18 cellular contexts compared by ENCODE assay signal in the genomic region with DNA sequence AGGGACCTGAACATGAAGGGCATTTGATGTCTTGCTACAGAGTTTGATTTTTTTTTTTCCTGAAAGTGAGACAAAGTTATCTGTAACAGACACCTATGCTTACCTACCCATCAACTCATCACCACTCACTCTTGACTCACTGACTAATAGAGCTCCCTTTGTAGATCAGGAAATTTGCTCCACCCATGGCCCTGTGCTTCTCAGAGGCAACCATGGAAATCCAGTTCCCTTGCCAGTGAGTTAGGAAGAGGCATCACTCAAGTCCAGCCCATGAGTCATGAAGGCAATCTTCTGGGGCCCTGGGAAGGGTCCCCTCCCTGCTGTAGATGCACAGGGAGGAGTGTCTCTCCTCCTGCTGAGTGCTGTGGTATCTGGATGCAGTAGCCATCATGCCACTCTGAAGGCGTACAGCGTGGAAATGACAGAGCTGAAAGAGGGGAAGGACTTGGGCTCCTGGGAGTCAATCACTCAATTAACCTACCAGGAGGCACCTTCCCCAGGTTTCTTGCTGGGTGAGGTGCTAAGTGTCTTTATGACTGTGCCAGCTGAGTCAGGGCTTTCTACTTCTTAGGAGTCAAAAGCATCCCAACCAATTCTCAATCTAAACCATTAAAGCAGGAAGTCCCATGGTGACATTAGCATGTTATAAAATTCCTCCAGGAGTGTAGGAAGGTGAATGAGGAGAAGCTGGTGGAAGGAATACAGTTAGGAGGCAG. TPM values are rescaled to one million over a fixed set of nuclear protein-coding genes. Genes with fewer than 3 reads are reported as not detected.
A peak's percentile ranks its signal among the peaks of the same experiment; 100 is the strongest.
DNase-seq lines count a peak whose midpoint lies in the region; ATAC-seq, FAIRE-seq and TF ChIP-seq lines count a peak whose summit lies in the region.
"Had no signal": no experiment of that assay in that cellular context is flagged by ENCODE, and none has a peak within 500 bp of the region (broad histone marks: within the 10 kb centered on the region; RNA-seq: fewer than 3 reads in every experiment).

No MANE protein-coding gene starts in this region.

- H3K9me3 Mint-ChIP-seq in activated T-cell treated with anti-CD3 and anti-CD28 coated beads, Interleukin-2, amount 50 U/mL, for 4 hours, result no peaks in the 10 kb centered on the region
- H3K9me3 Mint-ChIP-seq: CD4-positive, CD25-positive, alpha-beta regulatory T cell; IgD-negative memory B cell had no signal

- peaks cover 18% of the 10 kb centered on the region for H3K4me1 ChIP-seq in GM23248 (ENCODE audit: insufficient read depth)
- H3K4me1 ChIP-seq in H1 (replicated peaks in 1 of 4; ENCODE audit: control insufficient read depth in 3 of 4, insufficient read depth in 4 of 4, low read length in 3 of 4), result peaks cover 2 to 16% (median 10%) of the 10 kb centered on the region in 4 experiments; a peak in 6 of 7 replicates
- peaks cover 29% of the 10 kb centered on the region for H3K4me1 ChIP-seq in mesendoderm (ENCODE audit: control insufficient read depth, low read depth, low read length)

- H4K5ac ChIP-seq in H1 (ENCODE audit: insufficient read length, low read depth, low read length) (no peak overlapping the region), mesendoderm (ENCODE audit: low read length) (no peak overlapping the region)

- no peak for FAIRE-seq in H1 (lab: Jason Lieb, UNC)
- FAIRE-seq: A549 had no signal

- H2BK5ac ChIP-seq in H1 (ENCODE audit: low read depth, low read length), result no peak overlapping the region
- peak overlapping the region; percentile 71 for H2BK5ac ChIP-seq in mesendoderm (ENCODE audit: low read length)

- H3K79me2 ChIP-seq in GM23248 (ENCODE audit: insufficient read depth), result no peaks in the 10 kb centered on the region
- H3K79me2 ChIP-seq in H1 (ENCODE audit: control insufficient read depth in 1 of 2, insufficient read depth in 2 of 2, low read length in 2 of 2), result no peaks in the 10 kb centered on the region
- no peaks in the 10 kb centered on the region for H3K79me2 ChIP-seq in mesendoderm (ENCODE audit: control insufficient read depth, insufficient read depth, low read length)

- H2BK20ac ChIP-seq in H1 (ENCODE audit: low read length), result no peak overlapping the region

- no peaks in the 10 kb centered on the region for H3K23me2 ChIP-seq in H1 (ENCODE audit: low read depth, low read length)

- no peak for TF ChIP-seq POLR2A in H1 (IDR thresholded peaks at IDR 0.05; ENCODE audit: control extremely low read depth in 1 of 2, low read depth in 2 of 2, low read length in 2 of 2)

- H3K27me3 ChIP-seq in GM23248 (replicated peaks; ENCODE audit: insufficient read depth), result no peaks in the 10 kb centered on the region
- H3K27me3 ChIP-seq in H1 (replicated peaks in 1 of 4; ENCODE audit: control insufficient read depth in 3 of 4, extremely low read depth in 1 of 4, insufficient read depth in 3 of 4, low read length in 3 of 4), result no peaks in the 10 kb centered on the region
- H3K27me3 ChIP-seq in mesendoderm (ENCODE audit: insufficient read depth, low read length, poor library complexity), result no peaks in the 10 kb centered on the region

- H3K9me3 ChIP-seq in GM23248 (ENCODE audit: low read depth), result no peaks in the 10 kb centered on the region
- H3K9me3 ChIP-seq in H1 (ENCODE audit: insufficient read depth in 2 of 2, low read depth in 1 of 2, low read length in 1 of 2), result no peaks in the 10 kb centered on the region
- H3K9me3 ChIP-seq: A549 had no signal

- H3K4ac ChIP-seq in H1 (replicated peaks; ENCODE audit: insufficient read length, low read depth, low read length) (no peak overlapping the region), mesendoderm (ENCODE audit: low read depth, low read length) (peak overlapping the region; percentile 98)

- no peak for TF ChIP-seq EP300 in H1 (IDR thresholded peaks at IDR 0.05; ENCODE audit: borderline replicate concordance in 1 of 2, low read depth in 2 of 2, low read length in 2 of 2)

- H2BK120ac ChIP-seq in H1 (replicated peaks; ENCODE audit: low read depth, low read length) (no peak overlapping the region), mesendoderm (ENCODE audit: low read depth, low read length) (no peak overlapping the region)

- H2AFZ ChIP-seq in GM23248, result no peak overlapping the region
- H2AFZ ChIP-seq in H1 (ENCODE audit: low read length), result no peak overlapping the region

- TF ChIP-seq CTCF in H1 (IDR thresholded peaks at IDR 0.05; ENCODE audit: control extremely low read depth in 1 of 3, insufficient read depth in 1 of 3, low read depth in 1 of 3, low read length in 3 of 3), result no peak

- no peak overlapping the region for H3K4me3 Mint-ChIP-seq in activated T-cell treated with anti-CD3 and anti-CD28 coated beads, Interleukin-2, amount 50 U/mL, for 4 hours
- H3K4me3 Mint-ChIP-seq: CD4-positive, CD25-positive, alpha-beta regulatory T cell; IgD-negative memory B cell had no signal

- 97% methylated on average over 2 of the region's 2 CpGs for WGBS in GM23248 (ENCODE audit: low coverage in 1 of 2, low lambda C conversion rate in 2 of 2, missing lambda C conversion rate in 2 of 2), 2 experiments
- WGBS in H1 (ENCODE audit: extremely low coverage in 1 of 2, insufficient coverage in 1 of 2, insufficient read length in 1 of 2, insufficient replicate concordance in 2 of 2, low coverage in 1 of 2, low lambda C conversion rate in 2 of 2, missing lambda C conversion rate in 1 of 2), 2 experiments, result no CpG with 5 or more reads among the region's 2 CpGs
- WGBS in mesendoderm (ENCODE audit: extremely low coverage, insufficient coverage, low lambda C conversion rate), result no CpG with 5 or more reads among the region's 2 CpGs

- H3K23ac ChIP-seq in H1 (ENCODE audit: insufficient read length), result no peak overlapping the region
- no peak overlapping the region for H3K23ac ChIP-seq in mesendoderm (ENCODE audit: low read length)

- H4K20me1 ChIP-seq in GM23248 (ENCODE audit: insufficient read depth) (no peaks in the 10 kb centered on the region), H1 (replicated peaks in 1 of 2; ENCODE audit: control insufficient read depth in 1 of 2, insufficient read depth in 2 of 2, low read length in 2 of 2) (no peaks in the 10 kb centered on the region)

- H3K4me1 Mint-ChIP-seq in activated T-cell treated with anti-CD3 and anti-CD28 coated beads, Interleukin-2, amount 50 U/mL, for 4 hours (ENCODE audit: low read depth), result peaks cover 8% of the 10 kb centered on the region

- no peaks in the 10 kb centered on the region for H3K36me3 ChIP-seq in GM23248 (ENCODE audit: low read depth)
- H3K36me3 ChIP-seq in H1 (ENCODE audit: control insufficient read depth in 2 of 4, insufficient read depth in 4 of 4, low read length in 3 of 4), result no peaks in the 10 kb centered on the region
- no peaks in the 10 kb centered on the region for H3K36me3 ChIP-seq in mesendoderm (ENCODE audit: control insufficient read depth, insufficient read depth, low read length)

- H3K4me3 ChIP-seq in GM23248 (no peak overlapping the region), H1 (ENCODE audit: extremely low read depth in 1 of 4, insufficient read depth in 2 of 4, low read depth in 3 of 4, low read length in 4 of 4) (no peak overlapping the region), mesendoderm (ENCODE audit: low read length) (no peak overlapping the region)
- H3K4me3 ChIP-seq: A549 had no signal

- H2AK5ac ChIP-seq in H1 (ENCODE audit: low read depth, low read length), result no peak overlapping the region
- peak overlapping the region; percentile 66 for H2AK5ac ChIP-seq in mesendoderm (ENCODE audit: low read length)

- no peak overlapping the region for H2BK15ac ChIP-seq in H1 (ENCODE audit: low read length)
- no peak overlapping the region for H2BK15ac ChIP-seq in mesendoderm (replicated peaks; ENCODE audit: low read depth)

- H4K91ac ChIP-seq in H1 (replicated peaks; ENCODE audit: insufficient read length, low read length), result peak overlapping the region; percentile 35

- no peak overlapping the region for H3K27ac ChIP-seq in GM23248
- no peak overlapping the region for H3K27ac ChIP-seq in H1 (ENCODE audit: low read depth, low read length)
- no peak overlapping the region for H3K27ac ChIP-seq in mesendoderm (ENCODE audit: low read depth, low read length)
- H3K27ac ChIP-seq: A549 had no signal

- H3K9ac ChIP-seq in GM23248 (no peak overlapping the region), H1 (replicated peaks in 1 of 4; ENCODE audit: extremely low read depth in 1 of 4, low read depth in 3 of 4, low read length in 3 of 4) (no peak overlapping the region), mesendoderm (ENCODE audit: low read length) (no peak overlapping the region)

- no peak overlapping the region for H3K18ac ChIP-seq in H1 (ENCODE audit: extremely low read depth, low read length)
- peak overlapping the region; percentile 91 for H3K18ac ChIP-seq in mesendoderm (ENCODE audit: low read length)

- peak; percentile 26 to 38 for ATAC-seq in activated T-cell treated with anti-CD3 and anti-CD28 coated beads, Interleukin-2, amount 50 U/mL, for 4 hours
- no peak for ATAC-seq in HG03196 (IDR thresholded peaks at IDR 0.05; ENCODE audit: unreplicated experiment)
- ATAC-seq: A549 had no signal

- H3K36me3 Mint-ChIP-seq in activated T-cell treated with anti-CD3 and anti-CD28 coated beads, Interleukin-2, amount 50 U/mL, for 4 hours (ENCODE audit: insufficient read depth), result no peaks in the 10 kb centered on the region
- H3K36me3 Mint-ChIP-seq: CD4-positive, CD25-positive, alpha-beta regulatory T cell had no signal

- no peaks in the 10 kb centered on the region for H3K27me3 Mint-ChIP-seq in activated T-cell treated with anti-CD3 and anti-CD28 coated beads, Interleukin-2, amount 50 U/mL, for 4 hours (ENCODE audit: low read depth)
- H3K27me3 Mint-ChIP-seq: IgD-negative memory B cell had no signal

- no peaks in the 10 kb centered on the region for H3K9me2 ChIP-seq in GM23248 (ENCODE audit: insufficient read depth)

- H3K79me1 ChIP-seq in H1 (ENCODE audit: low read depth, low read length) (no peaks in the 10 kb centered on the region), mesendoderm (ENCODE audit: low read length) (no peaks in the 10 kb centered on the region)

- H4K8ac ChIP-seq in H1 (ENCODE audit: extremely low read depth, insufficient read depth, low read length) (no peak overlapping the region), mesendoderm (ENCODE audit: low read depth, low read length) (no peak overlapping the region)

- H2BK12ac ChIP-seq in H1 (ENCODE audit: low read depth, low read length), result peak overlapping the region; percentile 65; the same call in 1 of the 2 replicates

- CTCF ChIA-PET in H1 (lab: Charles Lee; ENCODE audit: partially characterized antibody), result interaction anchor here (0.7 to 21.7 kb wide), 7 partner anchors 8 to 327 kb away, joined by 3 to 620 read pairs (median 7); no protein-coding TSS in a partner anchor

- H3K14ac ChIP-seq in H1 (ENCODE audit: insufficient read length), result no peak overlapping the region

- in situ Hi-C loops in GM23248 (cut with MboI), result no loop called here
- in situ Hi-C loops in ACHN (cut with HindIII; ENCODE audit: low pct_ligation_motif_present, low pct_unique_long_range_greater_than_20kb, low sequenced_read_pairs), result no loop called here

- no peak for TF ChIP-seq RAD21 in H1 (IDR thresholded peaks at IDR 0.05 in 1 of 2, conservative IDR thresholded peaks at IDR 0.05 in 1 of 2; ENCODE audit: low read depth in 2 of 2, low read length in 2 of 2)

- POLR2A ChIA-PET in H1 (lab: Charles Lee; ENCODE audit: partially characterized antibody), result interaction anchor here (1.9 to 3.0 kb wide), 2 partner anchors 12 to 21 kb away, joined by 3 to 8 read pairs; no protein-coding TSS in a partner anchor

- 0 out of 2 replicates have a peak, but pooled peaks cover 3% of the 10 kb centered on the region for H3F3A ChIP-seq in GM23248 (ENCODE audit: insufficient read depth)

- no peak for DNase-seq in activated T-cell treated with anti-CD3 and anti-CD28 coated beads, Interleukin-2, amount 50 U/mL, for 4 hours
- DNase-seq in activated T-cell treated with anti-CD3 and anti-CD28 coated beads, Interleukin-2, amount 50 U/mL, for 1 hour, result no peak
- peak; percentile 48 for DNase-seq in GM23248
- no peak for DNase-seq in H1 (ENCODE audit: low read depth in 1 of 2, low spot score in 2 of 2)
- DNase-seq in mesendoderm, result peak; percentile 33
- DNase-seq in ACHN, result no peak
- no peak for DNase-seq in MV-4-11 (lab: John Stamatoyannopoulos, UW)
- DNase-seq: CD4-positive, CD25-positive, alpha-beta regulatory T cell; EL; GOT3; Kasumi-1; NCI-H1417; NCI-H187 treated with DMSO at 0.1 percent for 48 hours; NCI-H526 treated with DMSO at 0.1 percent for 48 hours; SHP77 had no signal

- no peak overlapping the region for H3K4me2 ChIP-seq in GM23248 (ENCODE audit: unreplicated experiment)
- H3K4me2 ChIP-seq in H1 (ENCODE audit: insufficient read depth in 1 of 2, low read depth in 2 of 2, low read length in 2 of 2), result no peak overlapping the region
- no peak overlapping the region for H3K4me2 ChIP-seq in mesendoderm (ENCODE audit: low read length)
- H3K4me2 ChIP-seq: A549 had no signal

- no peak overlapping the region for H3K56ac ChIP-seq in H1 (replicated peaks; ENCODE audit: insufficient read length, low read depth, low read length)
- H3K56ac ChIP-seq in mesendoderm (ENCODE audit: low read length), result peak overlapping the region; percentile 88

RNA-seq across cellular contexts. Expression of gene DNTTIP2, which starts 56.1 kb away (rescaled TPM):
- 100 to 1,000 TPM; 135 to 143 (median 141) TPM for total RNA-seq in activated T-cell treated with anti-CD3 and anti-CD28 coated beads, Interleukin-2, amount 50 U/mL, for 4 hours
- 31.1 and 35.8 TPM in 2 replicates for total RNA-seq in GM23248 (2014; rRNA removed; shearing (Covaris generic))
- polyA plus RNA-seq in GM23248 (2016; fragmentation: Nextera tagmentation; extraction: Ambion mirVana) (52.8 and 62.1 TPM in 2 replicates), H1 (2011; rRNA removed) (3.1 and 6.3 TPM in 2 replicates)
- 80.4 and 84.2 TPM in 2 replicates for total RNA-seq in H1 (2021; fragmentation: NEBNext Ultra II Directional; extraction: Animal tissue kit (Norgen Biotek cat#: 25700))
- polyA plus RNA-seq in H1 (2011; cell fraction: cytosol; rRNA removed), result 16.7 TPM
- 36.5 TPM for polyA plus RNA-seq in H1 (2011; cell fraction: nucleus; rRNA removed)
- polyA plus RNA-seq in H1 (2012, experiment 1 of 2), result 43.9 to 87.2 TPM (median 51.2 TPM) in 4 replicates
- polyA plus RNA-seq in H1 (2012, experiment 2 of 2), result 3.0 TPM
- 92.4 TPM for polyA plus RNA-seq in H1 (2013, experiment 1 of 2)
- polyA plus RNA-seq in H1 (2013, experiment 2 of 2), result 93.1 TPM
- polyA minus RNA-seq in H1 (2011; rRNA and poly(A)+ RNA removed), result 29.1 and 52.1 TPM in 2 replicates
- polyA minus RNA-seq in H1 (2011; cell fraction: cytosol; rRNA and poly(A)+ RNA removed), result 12.0 TPM
- 30.2 TPM for polyA minus RNA-seq in H1 (2011; cell fraction: nucleus; rRNA and poly(A)+ RNA removed)
- 132 TPM for polyA plus RNA-seq in mesendoderm (2013, experiment 1 of 2)
- polyA plus RNA-seq in mesendoderm (2013, experiment 2 of 2), result 129 TPM

Comparison
In these comparisons a context has a peak if more than half of its experiments do, and no peak if none do; other contexts are left out.
1. DNase-seq: peak in GM23248 (single experiment) and mesendoderm (single experiment); none in activated T-cell treated with anti-CD3 and anti-CD28 coated beads, Interleukin-2, amount 50 U/mL, for 4 hours (single experiment), activated T-cell treated with anti-CD3 and anti-CD28 coated beads, Interleukin-2, amount 50 U/mL, for 1 hour (single experiment), H1 (0 of 2), ACHN (single experiment) and MV-4-11 (single experiment).